ENCODE assay signal across 8 cellular contexts in genomic region chr6:138161434-138162103, GRCh38. TPM values are rescaled to one million over a fixed set of nuclear protein-coding genes. Genes with fewer than 3 reads are reported as not detected.
DNase-seq lines count a peak whose midpoint lies in the region; ATAC-seq and TF ChIP-seq lines count a peak whose summit lies in the region.

Gene ARFGEF3 (plus strand): TSS chr6:138161939. CDS start chr6:138162087, 148 bp downstream.

- H3K4me1 ChIP-seq in HCT116 (ENCODE audit: control insufficient read depth in 1 of 2, insufficient read depth in 2 of 2, low read length in 2 of 2) (peaks cover 10 to 19% of the 10 kb centered on the region in 2 experiments; a peak in 3 of 4 replicates), endocrine pancreas (ENCODE audit: control insufficient read depth, insufficient read depth, low read length) (peaks cover 5% of the 10 kb centered on the region)

- H3K36me3 ChIP-seq in HCT116 (ENCODE audit: control insufficient read depth in 1 of 2, insufficient read depth in 2 of 2, low read length in 2 of 2) (no peaks in the 10 kb centered on the region), endocrine pancreas (ENCODE audit: control insufficient read depth, insufficient read depth, low read length) (no peaks in the 10 kb centered on the region)

- H3K9me3 ChIP-seq in HCT116 (ENCODE audit: control insufficient read depth in 1 of 2, insufficient read depth in 1 of 2, low read depth in 1 of 2, low read length in 2 of 2) (no peaks in the 10 kb centered on the region), endocrine pancreas (ENCODE audit: control insufficient read depth, low read length) (no peaks in the 10 kb centered on the region)

- peak within 1 kb of the TSS; percentile 95 for H3K4me2 ChIP-seq in HCT116 (ENCODE audit: low read length)

- no peak for TF ChIP-seq RAD21 in HCT116 (IDR thresholded peaks at IDR 0.05; ENCODE audit: low read depth)

- peak; percentile 81 for DNase-seq in G401 (ENCODE audit: low spot score)
- DNase-seq in HCT116 (ENCODE audit: low read depth, low spot score): no peak
- peak; percentile 82 for DNase-seq in NCI-H2171 (lab: John Stamatoyannopoulos, UW)
- DNase-seq in activated CD8-positive, alpha-beta memory T cell treated with anti-CD3 and anti-CD28 coated beads for 48 hours (ENCODE audit: low read depth in 2 of 3, low spot score in 2 of 3): peak; percentile 33 to 36 (median 36)
- DNase-seq in midbrain (lab: John Stamatoyannopoulos, UW): peak; percentile 62
- DNase-seq in stimulated activated CD8-positive, alpha-beta memory T cell treated with anti-CD3 and anti-CD28 coated beads, Interleukin-15, amount 100 ng/mL, for 4 hours (ENCODE audit: low read depth in 2 of 2): peak; percentile 34 to 43
- DNase-seq in NAMALWA (ENCODE audit: low spot score): no peak

- H3K9ac ChIP-seq in HCT116 (ENCODE audit: low read length): peak within 1 kb of the TSS; percentile 57
- peak within 1 kb of the TSS; percentile 82 for H3K9ac ChIP-seq in endocrine pancreas (ENCODE audit: control insufficient read depth, insufficient read depth, low read length)

- H4K20me1 ChIP-seq in HCT116 (ENCODE audit: insufficient read depth): no peaks in the 10 kb centered on the region

- CTCF ChIA-PET in HCT116 (lab: Charles Lee): no interaction called here

- ATAC-seq in HCT116: peak; percentile 92

- peak within 1 kb of the TSS; percentile 70 for H2AFZ ChIP-seq in HCT116 (ENCODE audit: low read depth, low read length, poor library complexity, severe bottlenecking)

- no peak for TF ChIP-seq CTCF in HCT116 (IDR thresholded peaks at IDR 0.05 in 2 of 3, conservative IDR thresholded peaks at IDR 0.05 in 1 of 3; ENCODE audit: borderline replicate concordance in 1 of 3, insufficient read depth in 1 of 3, low read depth in 2 of 3, low read length in 2 of 3)

- no TSS peak for BruUV-seq in HCT116 (replicated peaks; lab: Mats Ljungman, UMichigan)

- H3K4me3 ChIP-seq in HCT116 (replicated peaks in 1 of 2; ENCODE audit: low read depth in 1 of 2, low read length in 2 of 2): peak within 1 kb of the TSS; percentile 56 to 73
- peak within 1 kb of the TSS; percentile 92 for H3K4me3 ChIP-seq in endocrine pancreas (ENCODE audit: control insufficient read depth, insufficient read depth, low read length)

- 0 out of 2 replicates have a peak, but pooled peaks cover 3% of the 10 kb centered on the region for H3K9me2 ChIP-seq in HCT116 (ENCODE audit: insufficient read depth)

- intact Hi-C loops in HCT116 (cut with micrococcal nuclease): no loop called here

- H3K27me3 ChIP-seq in HCT116 (ENCODE audit: insufficient read depth, low read length): peaks cover 9% of the 10 kb centered on the region; the same call in 1 of the 2 replicates
- no peaks in the 10 kb centered on the region for H3K27me3 ChIP-seq in endocrine pancreas (ENCODE audit: control insufficient read depth, insufficient read depth, low read length)

- no peak within 1 kb of the TSS; the same call in 1 of the 2 replicates for H3K27ac ChIP-seq in HCT116 (ENCODE audit: low read depth, low read length)

- no peak for TF ChIP-seq POLR2A in HCT116 (IDR thresholded peaks at IDR 0.05; ENCODE audit: borderline replicate concordance, extremely low read depth, insufficient read depth, insufficient read length)

- in situ Hi-C loops in G401 (cut with HindIII; ENCODE audit: low sequenced_read_pairs): no loop called here

- no peaks in the 10 kb centered on the region for H3K79me2 ChIP-seq in HCT116 (ENCODE audit: insufficient read depth, low read length)

- POLR2A ChIA-PET in HCT116 (lab: Charles Lee): no interaction called here

- RAD21 ChIA-PET in HCT116 (lab: Charles Lee; ENCODE audit: low non-redundant PET in 1 of 2, low total read pairs in 2 of 2, uncharacterized antibody in 2 of 2, unreplicated experiment in 2 of 2): no interaction called here

TF ChIP-seq in HCT116, 20 proteins besides CTCF, POLR2A, EP300 and RAD21:
- TF ChIP-seq POLR2AphosphoS5 (IDR thresholded peaks at IDR 0.05; ENCODE audit: low read depth, low read length) (peak; percentile 59; the same call in 1 of the 2 replicates), YY1 (IDR thresholded peaks at IDR 0.05; ENCODE audit: extremely low read depth, insufficient replicate concordance, low read depth, low read length) (peak; percentile 27), ZFX (IDR thresholded peaks at IDR 0.05) (peak; percentile 65), JUND (IDR thresholded peaks at IDR 0.05) (no peak), TCF7L2 (IDR thresholded peaks at IDR 0.05; ENCODE audit: borderline replicate concordance, extremely low read depth, insufficient read depth, insufficient read length) (peak; percentile 59), SP1 (IDR thresholded peaks at IDR 0.05; ENCODE audit: low read depth) (no peak), SIN3A (IDR thresholded peaks at IDR 0.05; ENCODE audit: low read depth) (no peak), ELF1 (IDR thresholded peaks at IDR 0.05; ENCODE audit: borderline replicate concordance, low read depth) (no peak), EZH2 (IDR thresholded peaks at IDR 0.05) (no peak)
TF ChIP-seq in HCT116: peak in this region for 4.

RNA-seq across cellular contexts. Expression of gene ARFGEF3, which starts in this region (rescaled TPM):
- total RNA-seq in G401 (2014; rRNA removed; shearing (Covaris generic)): not detected in 2 replicates
- total RNA-seq in HCT116 (2021; ENCODE audit: unreplicated experiment): 3.8 TPM
- polyA plus RNA-seq in HCT116 (2012): 4.0 and 4.4 TPM in 2 replicates

Comparison
In these comparisons a context has a peak if more than half of its experiments do, and no peak if none do; other contexts are left out.
1. Peak in DNase-seq in G401; RNA of the gene not detected or under 1 TPM.
2. DNase-seq: peak in NCI-H2171 (single experiment), activated CD8-positive, alpha-beta memory T cell treated with anti-CD3 and anti-CD28 coated beads for 48 hours (3 of 3), midbrain (single experiment) and stimulated activated CD8-positive, alpha-beta memory T cell treated with anti-CD3 and anti-CD28 coated beads, Interleukin-15, amount 100 ng/mL, for 4 hours (2 of 2); none in HCT116 (single experiment) and NAMALWA (single experiment).